Comparison of ENCODE assay signal across 1 cellular context in genomic region chr1:59081795-59082194, GRCh38.
TF ChIP-seq lines count a peak whose summit lies in the region.

No MANE protein-coding gene starts in this region.

TF ChIP-seq in SK-N-SH, 30 proteins besides CTCF, POLR2A, EP300 and RAD21 (continued from another document):
- TF ChIP-seq ZBTB33 (IDR thresholded peaks at IDR 0.05; ENCODE audit: borderline replicate concordance, low read depth) (no peak), NRF1 (IDR thresholded peaks at IDR 0.05; ENCODE audit: low read depth, low read length) (no peak), RFX5 (IDR thresholded peaks at IDR 0.05; ENCODE audit: low read length) (no peak), MAX (IDR thresholded peaks at IDR 0.05; ENCODE audit: low read depth) (no peak), RXRA (IDR thresholded peaks at IDR 0.05; ENCODE audit: borderline replicate concordance, low read depth) (no peak), IRF3 (IDR thresholded peaks at IDR 0.05; ENCODE audit: low read depth, low read length) (no peak), FOSL2 (IDR thresholded peaks at IDR 0.05; ENCODE audit: borderline replicate concordance, low read depth) (peak; percentile 53; the same call in 1 of the 2 replicates), USF1 (IDR thresholded peaks at IDR 0.05; ENCODE audit: borderline replicate concordance, low read depth) (no peak)
